In the genomic region with DNA sequence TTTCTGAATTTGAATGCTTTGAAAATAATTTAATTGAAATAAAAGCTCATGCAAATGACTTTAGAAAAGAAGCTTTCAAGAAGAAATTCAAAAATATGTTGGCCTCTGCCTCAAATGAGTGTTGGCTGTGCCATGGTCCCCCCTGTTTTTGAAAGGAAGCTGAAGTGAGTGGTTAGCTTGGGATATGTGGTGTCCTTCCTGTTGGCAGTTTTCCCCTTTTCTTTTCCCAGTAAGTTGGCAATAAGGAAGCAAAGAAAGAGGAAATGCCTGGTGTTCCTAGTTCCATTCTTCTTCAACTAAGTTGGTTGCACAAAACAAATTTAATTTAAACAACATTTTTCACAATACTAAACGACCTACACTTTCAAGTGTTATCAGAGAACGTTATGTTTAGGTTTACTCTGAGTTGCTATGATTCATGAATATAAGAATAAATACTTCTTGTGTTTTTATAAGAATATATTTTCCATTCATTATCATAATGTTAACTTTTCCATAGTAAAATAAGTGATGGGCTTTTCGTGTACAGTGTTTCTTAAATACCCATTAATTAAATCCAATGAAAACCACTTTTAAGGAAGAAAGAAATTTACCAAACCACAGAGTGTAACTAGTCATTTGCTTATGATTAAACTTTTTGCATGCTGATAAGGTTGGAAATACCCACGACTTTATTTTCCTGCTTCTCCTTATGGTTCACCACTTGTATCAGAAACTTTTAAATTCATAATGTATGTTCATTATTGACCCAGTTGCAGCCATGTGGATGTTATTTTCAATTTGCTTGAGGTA, we compare ENCODE assay signal across 29 cellular contexts. TPM values are rescaled to one million over a fixed set of nuclear protein-coding genes. Genes with fewer than 3 reads are reported as not detected.
DNase-seq lines count a peak whose midpoint lies in the region; FAIRE-seq and TF ChIP-seq lines count a peak whose summit lies in the region.
"Had no signal": no experiment of that assay in that cellular context is flagged by ENCODE, and none has a peak within 500 bp of the region (broad histone marks: within the 10 kb centered on the region; RNA-seq: fewer than 3 reads in every experiment).

No MANE protein-coding gene starts in this region.

- H2BK120ac ChIP-seq in trophoblast cell (ENCODE audit: insufficient read depth, low read length, poor library complexity), result no peak overlapping the region

- POLR2A ChIA-PET in activated CD4-positive, alpha-beta memory T cell treated with anti-CD3 and anti-CD28 coated beads, Interleukin-2, amount 10 ng/mL, durations not matched to agents 7 days and 5 days (lab: Charles Lee), result no interaction called here

- H3K36me3 Mint-ChIP-seq in activated CD4-positive, alpha-beta memory T cell treated with anti-CD3 and anti-CD28 coated beads, Interleukin-2, amount 10 ng/mL, durations not matched to agents 7 days and 5 days (ENCODE audit: low read depth), result no peaks in the 10 kb centered on the region
- H3K36me3 Mint-ChIP-seq: activated CD8-positive, alpha-beta memory T cell treated with anti-CD3 and anti-CD28 coated beads, Interleukin-2, amount 10 ng/mL, durations not matched to agents 7 days and 5 days had no signal

- H3K18ac ChIP-seq in trophoblast cell (ENCODE audit: low read length), result no peak overlapping the region

- H3K4me1 Mint-ChIP-seq in activated CD4-positive, alpha-beta memory T cell treated with anti-CD3 and anti-CD28 coated beads, Interleukin-2, amount 10 ng/mL, durations not matched to agents 7 days and 5 days, result peaks cover 4% of the 10 kb centered on the region
- H3K4me1 Mint-ChIP-seq: activated T-helper 17 cell treated with anti-CD3 and anti-CD28 coated beads, Interleukin-2, amount 50 U/mL, for 72 hours had no signal

- no peak overlapping the region for H4K12ac ChIP-seq in trophoblast cell (ENCODE audit: low read depth, low read length)

- H2BK12ac ChIP-seq in trophoblast cell (ENCODE audit: low read length), result no peak overlapping the region

- no peaks in the 10 kb centered on the region for H4K20me1 ChIP-seq in osteoblast (ENCODE audit: insufficient read depth, low read length)

- H3K4me3 ChIP-seq in osteoblast (ENCODE audit: insufficient read depth, low read length) (no peak overlapping the region), trophoblast cell (ENCODE audit: low read depth, low read length) (no peak overlapping the region)
- H3K4me3 ChIP-seq: cardiac muscle cell, dorsolateral prefrontal cortex, K562, lung, right lobe of liver, tibial nerve had no signal

- no peak overlapping the region for H4K91ac ChIP-seq in trophoblast cell (ENCODE audit: low read depth, low read length)

- CTCF ChIA-PET in activated CD4-positive, alpha-beta memory T cell treated with anti-CD3 and anti-CD28 coated beads, Interleukin-2, amount 10 ng/mL, durations not matched to agents 7 days and 5 days (lab: Charles Lee), result no interaction called here

- no peak overlapping the region for H3K23ac ChIP-seq in trophoblast cell (ENCODE audit: low read length)

- H4K8ac ChIP-seq in trophoblast cell (ENCODE audit: low read depth, low read length), result no peak overlapping the region

- H3K36me3 ChIP-seq in osteoblast (ENCODE audit: insufficient read depth, low read length) (no peaks in the 10 kb centered on the region), trophoblast cell (ENCODE audit: control insufficient read depth in 1 of 2, insufficient read depth in 2 of 2, low read length in 2 of 2) (no peaks in the 10 kb centered on the region)
- H3K36me3 ChIP-seq: cardiac muscle cell, right lobe of liver, tibial nerve had no signal

- H3K9me3 Mint-ChIP-seq in activated CD4-positive, alpha-beta memory T cell treated with anti-CD3 and anti-CD28 coated beads, Interleukin-2, amount 10 ng/mL, durations not matched to agents 7 days and 5 days, result no peaks in the 10 kb centered on the region
- H3K9me3 Mint-ChIP-seq: activated T-helper 17 cell treated with anti-CD3 and anti-CD28 coated beads, Interleukin-2, amount 50 U/mL, for 72 hours; H9 had no signal

- no peaks in the 10 kb centered on the region for H3K79me1 ChIP-seq in trophoblast cell (ENCODE audit: low read length)

- no peak overlapping the region for H3K9ac ChIP-seq in trophoblast cell (ENCODE audit: low read length)

- H3K4ac ChIP-seq in trophoblast cell (ENCODE audit: low read depth, low read length), result no peak overlapping the region

- no peaks in the 10 kb centered on the region for H3K79me2 ChIP-seq in osteoblast (ENCODE audit: insufficient read depth, low read length)
- H3K79me2 ChIP-seq in trophoblast cell (ENCODE audit: control insufficient read depth, insufficient read depth, low read length, poor library complexity), result no peaks in the 10 kb centered on the region

- peak overlapping the region; percentile 13 for H2AFZ ChIP-seq in osteoblast (ENCODE audit: low read length)
- no peak overlapping the region for H2AFZ ChIP-seq in trophoblast cell (ENCODE audit: insufficient read depth, low read length, poor library complexity)

- no peak overlapping the region for H3K4me3 Mint-ChIP-seq in activated CD4-positive, alpha-beta memory T cell treated with anti-CD3 and anti-CD28 coated beads, Interleukin-2, amount 10 ng/mL, durations not matched to agents 7 days and 5 days
- H3K4me3 Mint-ChIP-seq: activated CD8-positive, alpha-beta memory T cell treated with anti-CD3 and anti-CD28 coated beads, Interleukin-2, amount 10 ng/mL, durations not matched to agents 7 days and 5 days; activated T-helper 17 cell treated with anti-CD3 and anti-CD28 coated beads, Interleukin-2, amount 50 U/mL, for 72 hours; H9 had no signal

- FAIRE-seq in G401.6 (lab: Jason Lieb, UNC), result peak; percentile 96
- FAIRE-seq: D721Med, K562 had no signal

- WGBS in trophoblast cell (ENCODE audit: extremely low coverage, insufficient coverage, insufficient read length), result no CpG with 5 or more reads among the region's 4 CpGs

- H3K9me3 ChIP-seq in osteoblast (ENCODE audit: low read depth, low read length) (no peaks in the 10 kb centered on the region), trophoblast cell (ENCODE audit: insufficient read depth, low read depth, low read length) (no peaks in the 10 kb centered on the region)
- H3K9me3 ChIP-seq: right lobe of liver, tibial nerve had no signal

- H3K27ac Mint-ChIP-seq in activated CD4-positive, alpha-beta memory T cell treated with anti-CD3 and anti-CD28 coated beads, Interleukin-2, amount 10 ng/mL, durations not matched to agents 7 days and 5 days, result no peak overlapping the region
- H3K27ac Mint-ChIP-seq: activated CD8-positive, alpha-beta memory T cell treated with anti-CD3 and anti-CD28 coated beads, Interleukin-2, amount 10 ng/mL, durations not matched to agents 7 days and 5 days; activated T-helper 17 cell treated with anti-CD3 and anti-CD28 coated beads, Interleukin-2, amount 50 U/mL, for 72 hours; H9 had no signal

- no peaks in the 10 kb centered on the region for H3K27me3 ChIP-seq in osteoblast (ENCODE audit: insufficient read depth, low read length)
- H3K27me3 ChIP-seq in trophoblast cell (ENCODE audit: insufficient read depth, low read length), result no peaks in the 10 kb centered on the region
- H3K27me3 ChIP-seq: cardiac muscle cell, dorsolateral prefrontal cortex, right lobe of liver, tibial nerve had no signal

- DNase-seq in M059J (ENCODE audit: low read depth), result peak; percentile 42
- DNase-seq in osteoblast (ENCODE audit: insufficient read length, low spot score, missing footprints), result no peak
- DNase-seq in activated CD4-positive, alpha-beta memory T cell treated with anti-CD3 and anti-CD28 coated beads, Interleukin-2, amount 10 ng/mL, durations not matched to agents 7 days and 5 days, result no peak
- no peak for DNase-seq in trophoblast cell
- DNase-seq in stimulated activated CD4-positive, alpha-beta T cell treated with anti-CD3 and anti-CD28 coated beads, Interleukin-4, amount 100 ng/mL, for 4 hours, result no peak
- DNase-seq: activated CD4-positive, alpha-beta T cell treated with anti-CD3 and anti-CD28 coated beads for 1 hour; activated CD8-positive, alpha-beta memory T cell treated with anti-CD3 and anti-CD28 coated beads, Interleukin-2, amount 10 ng/mL, durations not matched to agents 7 days and 5 days; AML-193; dorsolateral prefrontal cortex; foreskin fibroblast; H9; hippocampal formation; islet precursor cell; NCI-H1105; NCI-H2081 treated with DMSO at 0.1 percent for 48 hours; NCI-H524; PC-3; right lobe of liver; stimulated activated naive CD4-positive, alpha-beta T cell; T1000 had no signal

- no peak overlapping the region for H2BK5ac ChIP-seq in trophoblast cell (ENCODE audit: low read depth, low read length, poor library complexity)

- no peaks in the 10 kb centered on the region for H3K27me3 Mint-ChIP-seq in activated CD4-positive, alpha-beta memory T cell treated with anti-CD3 and anti-CD28 coated beads, Interleukin-2, amount 10 ng/mL, durations not matched to agents 7 days and 5 days
- H3K27me3 Mint-ChIP-seq: activated CD8-positive, alpha-beta memory T cell treated with anti-CD3 and anti-CD28 coated beads, Interleukin-2, amount 10 ng/mL, durations not matched to agents 7 days and 5 days; activated T-helper 17 cell treated with anti-CD3 and anti-CD28 coated beads, Interleukin-2, amount 50 U/mL, for 72 hours had no signal

- TF ChIP-seq CTCF in VCaP (conservative IDR thresholded peaks at IDR 0.05) (no peak), osteoblast (IDR thresholded peaks at IDR 0.05; ENCODE audit: extremely low read depth, low read depth, low read length) (no peak)

- H3K4me1 ChIP-seq in osteoblast (ENCODE audit: insufficient read depth, low read length) (peaks cover 20% of the 10 kb centered on the region), trophoblast cell (ENCODE audit: control insufficient read depth in 1 of 2, insufficient read depth in 2 of 2, low read length in 2 of 2) (no peaks in the 10 kb centered on the region)
- H3K4me1 ChIP-seq: right lobe of liver had no signal

- H3K4me2 ChIP-seq in osteoblast (ENCODE audit: insufficient read depth, low read length), result no peak overlapping the region
- no peak overlapping the region for H3K4me2 ChIP-seq in trophoblast cell (ENCODE audit: low read length)

- no peak overlapping the region for H3K14ac ChIP-seq in trophoblast cell (ENCODE audit: low read length)

- H2AK5ac ChIP-seq in trophoblast cell (ENCODE audit: low read length), result no peak overlapping the region

- H3K27ac ChIP-seq in VCaP, result peak overlapping the region; percentile 36; the same call in 1 of the 2 replicates
- H3K27ac ChIP-seq in osteoblast (ENCODE audit: low read depth, low read length), result no peak overlapping the region
- H3K27ac ChIP-seq in trophoblast cell (ENCODE audit: low read depth, low read length), result no peak overlapping the region
- H3K27ac ChIP-seq: cardiac muscle cell, epithelial cell of prostate, right lobe of liver, tibial nerve had no signal

RNA-seq across cellular contexts. Expression of gene HDAC9, which starts 7.7 kb away (rescaled TPM):
- 25.3 and 27.6 TPM in 2 replicates for total RNA-seq in M059J (2014; rRNA removed; shearing (Covaris generic))
- total RNA-seq in osteoblast, result 11.2 and 21.7 TPM in 2 replicates
- total RNA-seq in activated CD4-positive, alpha-beta memory T cell treated with anti-CD3 and anti-CD28 coated beads, Interleukin-2, amount 10 ng/mL, durations not matched to agents 7 days and 5 days, result under 1 TPM; 0.55 to 0.65 TPM
- polyA plus RNA-seq in trophoblast cell (2013), result 0.51 and 0.58 TPM in 2 replicates
